Comparison of ENCODE assay signal across 8 cellular contexts in genomic region chr4:56435001-56435747, GRCh38. TPM values are rescaled to one million over a fixed set of nuclear protein-coding genes. Genes with fewer than 3 reads are reported as not detected.
DNase-seq lines count a peak whose midpoint lies in the region; ATAC-seq, FAIRE-seq and TF ChIP-seq lines count a peak whose summit lies in the region.

TSS of gene PPAT (minus strand) at chr4:56435615. CDS start at chr4:56435477, 138 bp downstream.

- peak within 1 kb of the TSS; percentile 82 for H3K4me2 ChIP-seq in HCT116 (ENCODE audit: low read length)

- H3K79me2 ChIP-seq in HCT116 (ENCODE audit: insufficient read depth, low read length) = peaks cover 93% of the 10 kb centered on the region

- H3K4me3 Mint-ChIP-seq in activated naive CD4-positive, alpha-beta T cell treated with anti-CD3 and anti-CD28 coated beads, Interleukin-2, amount 10 ng/mL, durations not matched to agents 7 days and 5 days = peak within 1 kb of the TSS; percentile 84

- intact Hi-C loops in HCT116 (cut with micrococcal nuclease) = loop anchor here (2.0 to 10.0 kb wide), 2 partner anchors 32 to 470 kb away; partner anchors contain the start of genes REST and SRP72

- no peak for FAIRE-seq in frontal cortex (lab: Jason Lieb, UNC)

- CTCF ChIA-PET in HCT116 (lab: Charles Lee) = interaction anchor here (1.1 to 1.7 kb wide), 5 partner anchors 10 to 487 kb away, joined by 3 to 10 read pairs (median 5); partner anchors contain the start of gene CEP135
- CTCF ChIA-PET in activated naive CD4-positive, alpha-beta T cell treated with anti-CD3 and anti-CD28 coated beads, Interleukin-2, amount 10 ng/mL, durations not matched to agents 7 days and 5 days (lab: Charles Lee) = interaction anchor here (1.1 to 4.8 kb wide), 4 partner anchors 10 to 474 kb away, joined by 3 to 18 read pairs (median 7); partner anchors contain the start of gene AASDH

- peak within 1 kb of the TSS; percentile 92 for H3K27ac Mint-ChIP-seq in activated naive CD4-positive, alpha-beta T cell treated with anti-CD3 and anti-CD28 coated beads, Interleukin-2, amount 10 ng/mL, durations not matched to agents 7 days and 5 days

- DNase-seq in GM03348 (ENCODE audit: low spot score) (peak; percentile 99), HCT116 (ENCODE audit: low read depth, low spot score) (peak; percentile 94), MV-4-11 (lab: John Stamatoyannopoulos, UW) (peak; percentile 96), SK-N-MC (ENCODE audit: low read depth, low spot score) (no peak), frontal cortex (ENCODE audit: low spot score in 2 of 2) (peak; percentile 94 to 96), nucleus accumbens (lab: John Stamatoyannopoulos, UW) (peak; percentile 78 to 98 (median 95)), thoracic aorta (ENCODE audit: low spot score) (peak; percentile 90)
- peak; percentile 99 for DNase-seq in activated naive CD4-positive, alpha-beta T cell treated with anti-CD3 and anti-CD28 coated beads, Interleukin-2, amount 10 ng/mL, durations not matched to agents 7 days and 5 days

- H3K9me3 ChIP-seq in HCT116 (ENCODE audit: control insufficient read depth in 1 of 2, insufficient read depth in 1 of 2, low read depth in 1 of 2, low read length in 2 of 2) = no peaks in the 10 kb centered on the region
- H3K9me3 ChIP-seq in SK-N-MC (ENCODE audit: low read depth, low read length) = no peaks in the 10 kb centered on the region
- no peaks in the 10 kb centered on the region for H3K9me3 ChIP-seq in thoracic aorta

- H3K27ac ChIP-seq in HCT116 (ENCODE audit: low read depth, low read length) (peak within 1 kb of the TSS; percentile 89), SK-N-MC (peak within 1 kb of the TSS; percentile 89), thoracic aorta (peak within 1 kb of the TSS; percentile 78 to 97)

- no peak for TF ChIP-seq RAD21 in HCT116 (IDR thresholded peaks at IDR 0.05; ENCODE audit: low read depth)

- H3K9ac ChIP-seq in HCT116 (ENCODE audit: low read length) (peak within 1 kb of the TSS; percentile 94), SK-N-MC (ENCODE audit: insufficient read length) (peak within 1 kb of the TSS; percentile 95)

- H3K4me1 ChIP-seq in HCT116 (ENCODE audit: control insufficient read depth in 1 of 2, insufficient read depth in 2 of 2, low read length in 2 of 2) (peaks cover 3 to 19% of the 10 kb centered on the region in 2 experiments; a peak in 3 of 4 replicates), thoracic aorta (ENCODE audit: control insufficient read depth in 1 of 2, low read depth in 2 of 2) (peaks cover 8 to 21% of the 10 kb centered on the region in 2 donors)

- H3K4me3 ChIP-seq in HCT116 (replicated peaks in 1 of 2; ENCODE audit: low read depth in 1 of 2, low read length in 2 of 2) (peak within 1 kb of the TSS; percentile 70 to 91), SK-N-MC (peak within 1 kb of the TSS; percentile 90), thoracic aorta (peak within 1 kb of the TSS; percentile 74)

- no peaks in the 10 kb centered on the region for H3K9me2 ChIP-seq in HCT116 (ENCODE audit: insufficient read depth)

- H3K4me1 Mint-ChIP-seq in activated naive CD4-positive, alpha-beta T cell treated with anti-CD3 and anti-CD28 coated beads, Interleukin-2, amount 10 ng/mL, durations not matched to agents 7 days and 5 days = peaks cover 49% of the 10 kb centered on the region

- H3K27me3 ChIP-seq in HCT116 (ENCODE audit: insufficient read depth, low read length) (no peaks in the 10 kb centered on the region), thoracic aorta (replicated peaks; ENCODE audit: insufficient read depth) (no peaks in the 10 kb centered on the region)

- peaks cover 36% of the 10 kb centered on the region; the same call in 1 of the 2 replicates for H4K20me1 ChIP-seq in HCT116 (ENCODE audit: insufficient read depth)

- POLR2A ChIA-PET in HCT116 (lab: Charles Lee) = interaction anchor here (0.7 to 3.1 kb wide), 11 partner anchors 9 to 759 kb away, joined by 3 to 18 read pairs (median 6); partner anchors contain the start of genes AASDH, NOA1 and SRP72

- RAD21 ChIA-PET in HCT116 (lab: Charles Lee; ENCODE audit: low non-redundant PET in 1 of 2, low total read pairs in 2 of 2, uncharacterized antibody in 2 of 2, unreplicated experiment in 2 of 2) = interaction anchor here in 1 of 2 experiments (0.6 kb wide), 1 partner anchor 396 kb away, joined by 4 read pairs; no protein-coding TSS in a partner anchor

- peaks cover 3 to 12% of the 10 kb centered on the region in 2 experiments; a peak in 1 of 4 replicates for H3K36me3 ChIP-seq in HCT116 (ENCODE audit: control insufficient read depth in 1 of 2, insufficient read depth in 2 of 2, low read length in 2 of 2)
- H3K36me3 ChIP-seq in SK-N-MC (ENCODE audit: insufficient read depth, low read length) = peaks cover 13% of the 10 kb centered on the region
- H3K36me3 ChIP-seq in thoracic aorta = no peaks in the 10 kb centered on the region

- no peaks in the 10 kb centered on the region for H3K27me3 Mint-ChIP-seq in activated naive CD4-positive, alpha-beta T cell treated with anti-CD3 and anti-CD28 coated beads, Interleukin-2, amount 10 ng/mL, durations not matched to agents 7 days and 5 days

- peak in 1 of 3 experiments; percentile 18; a peak in 1 of 6 replicates for TF ChIP-seq CTCF in HCT116 (IDR thresholded peaks at IDR 0.05 in 2 of 3, conservative IDR thresholded peaks at IDR 0.05 in 1 of 3; ENCODE audit: borderline replicate concordance in 1 of 3, insufficient read depth in 1 of 3, low read depth in 2 of 3, low read length in 2 of 3)
- peak; percentile 37 for TF ChIP-seq CTCF in thoracic aorta (IDR thresholded peaks at IDR 0.05)

- H3K9me3 Mint-ChIP-seq in activated naive CD4-positive, alpha-beta T cell treated with anti-CD3 and anti-CD28 coated beads, Interleukin-2, amount 10 ng/mL, durations not matched to agents 7 days and 5 days = no peaks in the 10 kb centered on the region

- H3K36me3 Mint-ChIP-seq in activated naive CD4-positive, alpha-beta T cell treated with anti-CD3 and anti-CD28 coated beads, Interleukin-2, amount 10 ng/mL, durations not matched to agents 7 days and 5 days = peaks cover 13% of the 10 kb centered on the region

- no peak within 1 kb of the TSS for H2AFZ ChIP-seq in HCT116 (ENCODE audit: low read depth, low read length, poor library complexity, severe bottlenecking)

- TF ChIP-seq POLR2A in HCT116 (IDR thresholded peaks at IDR 0.05; ENCODE audit: borderline replicate concordance, extremely low read depth, insufficient read depth, insufficient read length) = peak; percentile 65

- BruUV-seq in HCT116 (replicated peaks; lab: Mats Ljungman, UMichigan) = no TSS peak

- ATAC-seq in HCT116 (peak; percentile 84), thoracic aorta (ENCODE audit: insufficient number of reproducible peaks, low FRiP score, low read depth) (peak; percentile 87)

TF ChIP-seq in HCT116, 20 proteins besides CTCF, POLR2A, EP300 and RAD21:
- no peak for TF ChIP-seq FOSL1 (IDR thresholded peaks at IDR 0.05; ENCODE audit: low read depth)
- peak; percentile 34; the same call in 1 of the 2 replicates for TF ChIP-seq ZFX (IDR thresholded peaks at IDR 0.05)
- TF ChIP-seq POLR2AphosphoS5 (IDR thresholded peaks at IDR 0.05; ENCODE audit: low read depth, low read length) = peak; percentile 90

RNA-seq across cellular contexts. Expression of gene PPAT, which starts in this region (rescaled TPM):
- total RNA-seq in HCT116 (2021; ENCODE audit: unreplicated experiment) (78.6 TPM), frontal cortex (24.9 TPM), thoracic aorta (10 to 100 TPM in 1 of 2 donors, 1 to 10 TPM in 1; 5.1 to 10.0 TPM)
- 27.5 and 29.1 TPM in 2 replicates for polyA plus RNA-seq in HCT116 (2012)
